ENCODE assay signal across 17 cellular contexts in the genomic region with DNA sequence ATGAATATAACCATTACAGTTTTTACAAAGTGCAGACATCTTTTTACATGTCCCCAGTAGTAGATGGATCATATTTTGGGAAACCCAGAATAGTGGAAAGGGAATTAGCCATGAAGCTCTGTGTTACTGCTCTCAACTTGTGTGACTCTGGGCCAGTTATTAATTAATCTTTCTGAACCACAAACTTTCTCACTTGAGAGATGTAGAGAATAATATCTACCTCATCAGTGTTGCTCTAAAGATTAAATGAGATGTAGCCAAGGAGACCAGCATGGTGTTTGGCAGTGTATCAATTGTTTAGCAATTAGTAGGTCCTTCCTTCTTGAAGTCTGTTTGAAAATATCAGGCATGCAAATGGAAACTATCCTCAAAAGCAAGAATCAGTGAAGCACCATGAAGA.
DNase-seq lines count a peak whose midpoint lies in the region; ATAC-seq lines count a peak whose summit lies in the region.
"Had no signal": no experiment of that assay in that cellular context is flagged by ENCODE, and none has a peak within 500 bp of the region (broad histone marks: within the 10 kb centered on the region; RNA-seq: fewer than 3 reads in every experiment).

No MANE protein-coding gene starts in this region.

- intact Hi-C loops in left ventricle myocardium superior (cut with micrococcal nuclease) = no loop called here

- ATAC-seq in GM18508 (IDR thresholded peaks at IDR 0.05; ENCODE audit: insufficient read depth, unreplicated experiment) = peak; percentile 91
- ATAC-seq in GM21390 (IDR thresholded peaks at IDR 0.05; ENCODE audit: unreplicated experiment) = peak; percentile 63
- ATAC-seq in HG02981 (IDR thresholded peaks at IDR 0.05; ENCODE audit: unreplicated experiment) = peak; percentile 89
- ATAC-seq in HG03571 (IDR thresholded peaks at IDR 0.05; ENCODE audit: unreplicated experiment) = peak; percentile 91
- ATAC-seq in HG03095 (IDR thresholded peaks at IDR 0.05; ENCODE audit: unreplicated experiment) = no peak
- ATAC-seq in left ventricle myocardium superior = no peak
- ATAC-seq in HG03520 (IDR thresholded peaks at IDR 0.05; ENCODE audit: unreplicated experiment) = no peak
- ATAC-seq: esophagus mucosa, heart right ventricle had no signal

- DNase-seq in SKM-1 (lab: John Stamatoyannopoulos, UW; ENCODE audit: unreplicated experiment) (no peak), left ventricle myocardium superior (no peak)
- DNase-seq: ACHN; heart right ventricle; kidney; NCI-H146; NCI-H524; occipital lobe; OCI-M1; stimulated activated naive CD4-positive, alpha-beta T cell had no signal

Comparison
In these comparisons a context has a peak if more than half of its experiments do, and no peak if none do; other contexts are left out.
1. ATAC-seq: peak in GM18508 (single experiment), GM21390 (single experiment), HG02981 (single experiment) and HG03571 (single experiment); none in HG03095 (single experiment), left ventricle myocardium superior (single experiment) and HG03520 (single experiment).